Comparison of ENCODE assay signal across 9 cellular contexts in the genomic region with DNA sequence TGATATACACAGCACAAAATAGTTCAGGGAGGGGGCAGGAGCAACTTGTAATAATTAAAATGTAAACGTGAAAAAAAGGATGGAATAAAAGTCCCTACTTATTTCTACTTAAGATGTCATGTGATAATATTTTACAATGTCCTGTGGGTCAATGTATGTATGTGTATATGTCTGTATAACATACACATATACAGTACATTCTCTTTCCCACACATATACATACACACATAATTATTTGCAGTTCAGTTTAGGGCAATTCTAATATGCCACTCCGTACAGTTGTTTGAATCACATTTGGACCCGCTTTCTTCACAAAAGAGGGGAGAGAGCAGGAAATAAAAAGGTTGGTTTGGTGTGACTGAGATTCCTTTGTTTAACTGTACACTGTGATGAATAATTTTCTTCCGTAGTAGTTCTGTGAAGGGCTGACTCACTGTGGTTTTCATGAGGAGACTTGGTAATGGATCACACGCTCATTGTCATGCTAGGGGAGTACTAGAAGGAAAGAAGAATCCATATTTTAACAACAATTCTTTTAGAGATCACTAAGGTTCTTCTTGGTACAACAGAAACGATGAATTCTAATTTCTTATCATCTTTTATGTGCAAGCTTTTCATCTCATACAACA. TPM values are rescaled to one million over a fixed set of nuclear protein-coding genes. Genes with fewer than 3 reads are reported as not detected.
A peak's percentile ranks its signal among the peaks of the same experiment; 100 is the strongest.
DNase-seq lines count a peak whose midpoint lies in the region; ATAC-seq and TF ChIP-seq lines count a peak whose summit lies in the region.
"Had no signal": no experiment of that assay in that cellular context is flagged by ENCODE, and none has a peak within 500 bp of the region (broad histone marks: within the 10 kb centered on the region; RNA-seq: fewer than 3 reads in every experiment).

No MANE protein-coding gene starts in this region.

- TF ChIP-seq CTCF in BJ (IDR thresholded peaks at IDR 0.05; ENCODE audit: insufficient read depth, low read depth, low read length) (no peak), tibial artery (IDR thresholded peaks at IDR 0.05) (no peak)

- intact Hi-C loops in activated CD4-positive, alpha-beta memory T cell treated with anti-CD3 and anti-CD28 coated beads for 36 hours (cut with micrococcal nuclease), result loop anchor here (1.0 to 10.0 kb wide), 3 partner anchors 119 to 331 kb away; a partner anchor contains a TSS
- intact Hi-C loops in tibial artery (cut with DNase I; ENCODE audit: low total_unique reads), result loop anchor here (10.0 kb wide), 4 partner anchors 85 to 805 kb away; no protein-coding TSS in a partner anchor

- H3K4me1 ChIP-seq in tibial artery, result peaks cover 0 to 3% (median under 1%) of the 10 kb centered on the region in 4 donors

- H3K27ac ChIP-seq in tibial artery, result no peak overlapping the region

- no peak overlapping the region for H3K4me3 Mint-ChIP-seq in activated CD4-positive, alpha-beta memory T cell treated with anti-CD3 and anti-CD28 coated beads for 36 hours

- H3K27me3 ChIP-seq in BJ (ENCODE audit: control insufficient read depth, insufficient read depth, low read length) (no peaks in the 10 kb centered on the region), tibial artery (no peaks in the 10 kb centered on the region)

- CTCF ChIA-PET in BJ (lab: Yijun Ruan, JAX), result interaction anchor here (1.0 kb wide), 1 partner anchor 13 kb away, joined by 3 read pairs; no protein-coding TSS in a partner anchor
- CTCF ChIA-PET in activated CD4-positive, alpha-beta memory T cell treated with anti-CD3 and anti-CD28 coated beads for 36 hours (lab: Charles Lee), result interaction anchor here (0.9 to 1.4 kb wide), 2 partner anchors 120 to 746 kb away, joined by 3 to 5 read pairs; no protein-coding TSS in a partner anchor

- DNase-seq in BJ (ENCODE audit: low read depth) (peak; percentile 82), HS-27A (ENCODE audit: low read depth) (peak; percentile 29), hepatic stellate cell (ENCODE audit: low spot score) (peak; percentile 54), tibial artery (no peak), NCI-H2196 treated with DMSO at 0.1 percent for 48 hours (lab: John Stamatoyannopoulos, UW; ENCODE audit: unreplicated experiment) (no peak)
- no peak for DNase-seq in activated CD4-positive, alpha-beta memory T cell treated with anti-CD3 and anti-CD28 coated beads for 36 hours

- H3K9me3 Mint-ChIP-seq in activated CD4-positive, alpha-beta memory T cell treated with anti-CD3 and anti-CD28 coated beads for 36 hours, result no peaks in the 10 kb centered on the region

- H3K9me3 ChIP-seq in tibial artery, result no peaks in the 10 kb centered on the region

- peaks cover 14% of the 10 kb centered on the region for H3K4me1 Mint-ChIP-seq in activated CD4-positive, alpha-beta memory T cell treated with anti-CD3 and anti-CD28 coated beads for 36 hours (ENCODE audit: low read depth)

- peaks cover 1% of the 10 kb centered on the region for H3K36me3 Mint-ChIP-seq in activated CD4-positive, alpha-beta memory T cell treated with anti-CD3 and anti-CD28 coated beads for 36 hours

- H3K4me3 ChIP-seq in BJ (ENCODE audit: low read depth, low read length) (no peak overlapping the region), tibial artery (no peak overlapping the region)
- H3K4me3 ChIP-seq: lung had no signal

- ATAC-seq in HG03280 (IDR thresholded peaks at IDR 0.05; ENCODE audit: unreplicated experiment) (no peak), HG03342 (IDR thresholded peaks at IDR 0.05; ENCODE audit: unreplicated experiment) (no peak)

- H3K27me3 Mint-ChIP-seq in activated CD4-positive, alpha-beta memory T cell treated with anti-CD3 and anti-CD28 coated beads for 36 hours, result no peaks in the 10 kb centered on the region

- POLR2A ChIA-PET in BJ (lab: Charles Lee), result no interaction called here
- POLR2A ChIA-PET in activated CD4-positive, alpha-beta memory T cell treated with anti-CD3 and anti-CD28 coated beads for 36 hours (lab: Charles Lee), result no interaction called here

- peak overlapping the region; percentile 21 for H3K27ac Mint-ChIP-seq in activated CD4-positive, alpha-beta memory T cell treated with anti-CD3 and anti-CD28 coated beads for 36 hours

- H3K36me3 ChIP-seq in BJ (ENCODE audit: control insufficient read depth, insufficient read depth, low read length) (no peaks in the 10 kb centered on the region), tibial artery (peaks cover 5 to 31% (median 21%) of the 10 kb centered on the region in 3 donors)

RNA-seq across cellular contexts. Expression of a gene that starts 26.2 kb away (rescaled TPM):
- polyA plus RNA-seq in BJ (2011; rRNA removed), result 0.18 TPM in 1 of 2 replicates, not detected in the other
- not detected in 2 replicates for polyA minus RNA-seq in BJ (2011; rRNA and poly(A)+ RNA removed)
- not detected for total RNA-seq in activated CD4-positive, alpha-beta memory T cell treated with anti-CD3 and anti-CD28 coated beads for 36 hours
- total RNA-seq: lung had no signal
- polyA plus RNA-seq: lung had no signal

Comparison
In these comparisons a context has a peak if more than half of its experiments do, and no peak if none do; other contexts are left out.
1. DNase-seq: peak in BJ (single experiment), HS-27A (single experiment) and hepatic stellate cell (single experiment); none in activated CD4-positive, alpha-beta memory T cell treated with anti-CD3 and anti-CD28 coated beads for 36 hours (single experiment), tibial artery (0 of 2) and NCI-H2196 treated with DMSO at 0.1 percent for 48 hours (single experiment).